Comparison of ENCODE assay signal across 8 cellular contexts in genomic region chr7:140639366-140640053, GRCh38. TPM values are rescaled to one million over a fixed set of nuclear protein-coding genes. Genes with fewer than 3 reads are reported as not detected.
A peak's percentile ranks its signal among the peaks of the same experiment; 100 is the strongest.
DNase-seq lines count a peak whose midpoint lies in the region; ATAC-seq, FAIRE-seq and TF ChIP-seq lines count a peak whose summit lies in the region.

No MANE protein-coding gene starts in this region.

- TF ChIP-seq CTCF in A673 (conservative IDR thresholded peaks at IDR 0.05; ENCODE audit: low read depth, low read length) (no peak), LNCaP clone FGC (IDR thresholded peaks at IDR 0.05; ENCODE audit: control insufficient read depth, extremely low read depth, insufficient read depth) (no peak), breast epithelium (IDR thresholded peaks at IDR 0.05) (no peak), HepG2 (CRISPR knock-in tag; IDR thresholded peaks at IDR 0.05) (no peak)

- H3K36me3 ChIP-seq in A673 (ENCODE audit: insufficient read depth, low read length, poor library complexity, severe bottlenecking) (no peaks in the 10 kb centered on the region), breast epithelium (no peaks in the 10 kb centered on the region), HepG2 (replicated peaks in 1 of 2; ENCODE audit: control insufficient read depth in 1 of 2, insufficient read depth in 2 of 2, low read length in 2 of 2) (no peaks in the 10 kb centered on the region)

- no peaks in the 10 kb centered on the region for H3K79me2 ChIP-seq in HepG2 (ENCODE audit: insufficient read depth, low read length)

- H4K20me1 ChIP-seq in HepG2 (ENCODE audit: insufficient read depth, low read length): no peaks in the 10 kb centered on the region

- H3K9ac ChIP-seq in HepG2 (ENCODE audit: insufficient read depth, low read depth, low read length): no peak overlapping the region

- in situ Hi-C loops in HepG2 (cut with HindIII; ENCODE audit: extremely low pct_ligation_motif_present, low pct_unique_long_range_greater_than_20kb): no loop called here

- no TSS peak for BruUV-seq in A673 (replicated peaks; lab: Mats Ljungman, UMichigan)
- BruUV-seq in HepG2 (replicated peaks; lab: Mats Ljungman, UMichigan): no TSS peak

- peak overlapping the region; percentile 63 for H3K4me2 ChIP-seq in HepG2 (ENCODE audit: low read depth, low read length)

- POLR2A ChIA-PET in A673 (lab: Charles Lee; ENCODE audit: low non-redundant PET): no interaction called here
- POLR2A ChIA-PET in HepG2 (lab: Yijun Ruan, JAX): no interaction called here

- ATAC-seq in HepG2 (no peak; the same call in 2 of the 3 replicates), GM21717 (IDR thresholded peaks at IDR 0.05; ENCODE audit: unreplicated experiment) (no peak), GM19023 (IDR thresholded peaks at IDR 0.05; ENCODE audit: unreplicated experiment) (no peak)

- H3K4me3 ChIP-seq in A673 (ENCODE audit: low read depth, low read length, poor library complexity, severe bottlenecking) (peak overlapping the region; percentile 46), LNCaP clone FGC (ENCODE audit: low read depth, low read length) (peak overlapping the region; percentile 35), breast epithelium (peak overlapping the region; percentile 60 to 87 (median 70)), HepG2 (replicated peaks in 1 of 3; ENCODE audit: insufficient read depth in 1 of 3, low read depth in 2 of 3, low read length in 3 of 3) (peak overlapping the region in 1 of 3 experiments; percentile 59; a peak in 1 of 6 replicates)

- H3K27ac ChIP-seq in A673 (ENCODE audit: low read depth, low read length, poor library complexity, severe bottlenecking) (no peak overlapping the region), breast epithelium (peak overlapping the region; percentile 36 to 93), HepG2 (ENCODE audit: extremely low read length, insufficient read depth, low read length) (no peak overlapping the region), temporal lobe (ENCODE audit: low read depth, low read length) (peak overlapping the region; percentile 9)

- H3K9me3 ChIP-seq in A673 (ENCODE audit: low read depth, low read length, poor library complexity, severe bottlenecking) (no peaks in the 10 kb centered on the region), breast epithelium (no peaks in the 10 kb centered on the region), HepG2 (ENCODE audit: low read length) (no peaks in the 10 kb centered on the region)

- TF ChIP-seq RAD21 in HepG2 (CRISPR knock-in tag; IDR thresholded peaks at IDR 0.05): no peak

- CTCF ChIA-PET in A673 (lab: Charles Lee) (no interaction called here), HepG2 (lab: Yijun Ruan, JAX; ENCODE audit: low intra/inter-chr PET ratio, low total read pairs) (no interaction called here)

- no peak for FAIRE-seq in HepG2 (lab: Jason Lieb, UNC)

- intact Hi-C loops in A673 (cut with micrococcal nuclease; ENCODE audit: unreplicated experiment): no loop called here
- intact Hi-C loops in breast epithelium (cut with DNase I; ENCODE audit: low total_unique reads): loop anchor here (10.0 kb wide), 1 partner anchor 1455 kb away; no protein-coding TSS in a partner anchor
- intact Hi-C loops in HepG2 (cut with micrococcal nuclease; ENCODE audit: unreplicated experiment): no loop called here

- no peak overlapping the region for H2AFZ ChIP-seq in HepG2 (ENCODE audit: low read length)

- DNase-seq in A673 (ENCODE audit: low spot score) (peak; percentile 56), LNCaP clone FGC (ENCODE audit: low read depth) (no peak), breast epithelium (ENCODE audit: low spot score in 2 of 2) (no peak), HepG2 (ENCODE audit: low spot score) (no peak), AML-193 (lab: John Stamatoyannopoulos, UW) (no peak)

- TF ChIP-seq EP300 in HepG2 (IDR thresholded peaks at IDR 0.05; ENCODE audit: low read depth in 2 of 2, low read length in 2 of 2) (no peak), HepG2 (CRISPR knock-in tag; IDR thresholded peaks at IDR 0.05; ENCODE audit: borderline replicate concordance) (no peak)

- no peak for TF ChIP-seq POLR2A in breast epithelium (IDR thresholded peaks at IDR 0.05)
- no peak for TF ChIP-seq POLR2A in HepG2 (IDR thresholded peaks at IDR 0.05; ENCODE audit: insufficient read depth in 1 of 2, low read depth in 2 of 2, low read length in 2 of 2)

- H3K27me3 ChIP-seq in A673 (replicated peaks; ENCODE audit: insufficient read depth, low read depth, low read length, poor library complexity) (peaks cover 6% of the 10 kb centered on the region), breast epithelium (peaks cover 0 to 10% of the 10 kb centered on the region in 2 donors), HepG2 (ENCODE audit: control insufficient read depth in 1 of 2, insufficient read depth in 2 of 2, low read length in 2 of 2) (peaks cover 6 to 55% of the 10 kb centered on the region in 2 experiments)

- H3K4me1 ChIP-seq in A673 (ENCODE audit: insufficient read depth, low read length, poor library complexity, severe bottlenecking): peaks cover 3% of the 10 kb centered on the region
- H3K4me1 ChIP-seq in breast epithelium: no peaks in the 10 kb centered on the region
- no peaks in the 10 kb centered on the region for H3K4me1 ChIP-seq in HepG2 (ENCODE audit: insufficient read depth, low read length)

- 41% methylated on average over 14 of the region's 15 CpGs for WGBS in HepG2 (ENCODE audit: low lambda C conversion rate)

RNA-seq across cellular contexts. Expression of gene DENND2A, which starts 1.1 kb away (rescaled TPM):
- total RNA-seq in A673 (2021) (0.49 and 0.87 TPM in 2 replicates), breast epithelium (10 to 100 TPM in 1 of 3 donors, 1 to 10 TPM in 2; 6.9 to 13.1 (median 7.6) TPM), HepG2 (2016; rRNA removed; fragmentation: Illumina TruSeq; extraction: Trizol) (not detected in 2 replicates), temporal lobe (20.7 TPM)
- 0.09 and 0.10 TPM in 2 replicates for total RNA-seq in HepG2 (2016; cell fraction: cytosol; rRNA removed; fragmentation: Illumina TruSeq; extraction: Trizol; ENCODE audit: low read depth)
- not detected in 2 replicates for total RNA-seq in HepG2 (2016; cell fraction: insoluble cytoplasmic fraction; rRNA removed; fragmentation: Illumina TruSeq; extraction: Trizol)
- not detected in 2 replicates for total RNA-seq in HepG2 (2016; cell fraction: membrane; rRNA removed; fragmentation: Illumina TruSeq; extraction: Trizol)
- not detected in 2 replicates for total RNA-seq in HepG2 (2016; cell fraction: nucleus; rRNA removed; fragmentation: Illumina TruSeq; extraction: Trizol)
- 0.12 TPM in 1 of 2 replicates, not detected in the other for polyA plus RNA-seq in HepG2 (2011; rRNA removed)
- 0.05 TPM in 1 of 2 replicates, not detected in the other for polyA plus RNA-seq in HepG2 (2011; cell fraction: cytosol; rRNA removed)
- not detected in 2 replicates for polyA plus RNA-seq in HepG2 (2011; cell fraction: nucleus; rRNA removed)
- 0.04 and 0.13 TPM in 2 replicates for polyA plus RNA-seq in HepG2 (2012)
- polyA plus RNA-seq in HepG2 (2016; cell fraction: cytosol; fragmentation: Illumina TruSeq; extraction: Trizol; ENCODE audit: low read depth): 0.02 TPM in 1 of 2 replicates, not detected in the other
- not detected in 2 replicates for polyA plus RNA-seq in HepG2 (2016; cell fraction: insoluble cytoplasmic fraction; fragmentation: Illumina TruSeq; extraction: Trizol; ENCODE audit: low read depth)
- polyA plus RNA-seq in HepG2 (2016; cell fraction: membrane; fragmentation: Illumina TruSeq; extraction: Trizol; ENCODE audit: low read depth): not detected in 2 replicates
- not detected in 2 replicates for polyA plus RNA-seq in HepG2 (2016; cell fraction: nucleus; fragmentation: Illumina TruSeq; extraction: Trizol; ENCODE audit: insufficient read depth, low read depth)
- polyA minus RNA-seq in HepG2 (2011; rRNA and poly(A)+ RNA removed; ENCODE audit: low replicate concordance): not detected in 2 replicates
- polyA minus RNA-seq in HepG2 (2011; cell fraction: cytosol; rRNA and poly(A)+ RNA removed): not detected in 2 replicates
- not detected in 2 replicates for polyA minus RNA-seq in HepG2 (2011; cell fraction: nucleus; rRNA and poly(A)+ RNA removed)

RNA-seq across cellular contexts. Expression of gene ADCK2, which starts 33.2 kb away (rescaled TPM):
- total RNA-seq in A673 (2021) (7.5 and 12.3 TPM in 2 replicates), breast epithelium (10 to 100 TPM; 21.8 to 31.9 (median 23.6) TPM), HepG2 (2016; rRNA removed; fragmentation: Illumina TruSeq; extraction: Trizol) (13.0 and 18.8 TPM in 2 replicates), temporal lobe (30.2 TPM)
- total RNA-seq in HepG2 (2016; cell fraction: cytosol; rRNA removed; fragmentation: Illumina TruSeq; extraction: Trizol; ENCODE audit: low read depth): 11.3 and 12.9 TPM in 2 replicates
- total RNA-seq in HepG2 (2016; cell fraction: insoluble cytoplasmic fraction; rRNA removed; fragmentation: Illumina TruSeq; extraction: Trizol): 12.9 and 17.0 TPM in 2 replicates
- total RNA-seq in HepG2 (2016; cell fraction: membrane; rRNA removed; fragmentation: Illumina TruSeq; extraction: Trizol): 21.8 and 27.4 TPM in 2 replicates
- 9.9 and 12.3 TPM in 2 replicates for total RNA-seq in HepG2 (2016; cell fraction: nucleus; rRNA removed; fragmentation: Illumina TruSeq; extraction: Trizol)
- polyA plus RNA-seq in HepG2 (2011; rRNA removed): 8.6 and 11.0 TPM in 2 replicates
- polyA plus RNA-seq in HepG2 (2011; cell fraction: cytosol; rRNA removed): 9.4 and 11.4 TPM in 2 replicates
- 6.0 and 7.4 TPM in 2 replicates for polyA plus RNA-seq in HepG2 (2011; cell fraction: nucleus; rRNA removed)
- polyA plus RNA-seq in HepG2 (2012): 9.1 and 12.8 TPM in 2 replicates
- polyA plus RNA-seq in HepG2 (2016; cell fraction: cytosol; fragmentation: Illumina TruSeq; extraction: Trizol; ENCODE audit: low read depth): 8.4 and 11.6 TPM in 2 replicates
- polyA plus RNA-seq in HepG2 (2016; cell fraction: insoluble cytoplasmic fraction; fragmentation: Illumina TruSeq; extraction: Trizol; ENCODE audit: low read depth): 12.7 and 13.0 TPM in 2 replicates
- polyA plus RNA-seq in HepG2 (2016; cell fraction: membrane; fragmentation: Illumina TruSeq; extraction: Trizol; ENCODE audit: low read depth): 14.0 and 16.5 TPM in 2 replicates
- 12.7 and 15.1 TPM in 2 replicates for polyA plus RNA-seq in HepG2 (2016; cell fraction: nucleus; fragmentation: Illumina TruSeq; extraction: Trizol; ENCODE audit: insufficient read depth, low read depth)
- polyA minus RNA-seq in HepG2 (2011; rRNA and poly(A)+ RNA removed; ENCODE audit: low replicate concordance): 16.6 and 21.9 TPM in 2 replicates
- polyA minus RNA-seq in HepG2 (2011; cell fraction: cytosol; rRNA and poly(A)+ RNA removed): 6.9 and 9.1 TPM in 2 replicates
- 5.5 and 6.8 TPM in 2 replicates for polyA minus RNA-seq in HepG2 (2011; cell fraction: nucleus; rRNA and poly(A)+ RNA removed)

RNA-seq across cellular contexts. Expression of gene NDUFB2, which starts 57.0 kb away (rescaled TPM):
- 180 and 192 TPM in 2 replicates for total RNA-seq in A673 (2021)
- 100 to 1,000 TPM in 2 of 3 donors, 10 to 100 TPM in 1; 85.0 to 151 (median 149) TPM for total RNA-seq in breast epithelium
- total RNA-seq in HepG2 (2016; rRNA removed; fragmentation: Illumina TruSeq; extraction: Trizol): 221 and 276 TPM in 2 replicates
- total RNA-seq in HepG2 (2016; cell fraction: cytosol; rRNA removed; fragmentation: Illumina TruSeq; extraction: Trizol; ENCODE audit: low read depth): 157 and 214 TPM in 2 replicates
- total RNA-seq in HepG2 (2016; cell fraction: insoluble cytoplasmic fraction; rRNA removed; fragmentation: Illumina TruSeq; extraction: Trizol): 236 and 320 TPM in 2 replicates
- total RNA-seq in HepG2 (2016; cell fraction: membrane; rRNA removed; fragmentation: Illumina TruSeq; extraction: Trizol): 201 and 247 TPM in 2 replicates
- total RNA-seq in HepG2 (2016; cell fraction: nucleus; rRNA removed; fragmentation: Illumina TruSeq; extraction: Trizol): 67.5 and 90.6 TPM in 2 replicates
- 191 and 206 TPM in 2 replicates for polyA plus RNA-seq in HepG2 (2011; rRNA removed)
- polyA plus RNA-seq in HepG2 (2011; cell fraction: cytosol; rRNA removed): 340 and 406 TPM in 2 replicates
- polyA plus RNA-seq in HepG2 (2011; cell fraction: nucleus; rRNA removed): 77.0 and 82.4 TPM in 2 replicates
- 92.9 and 110 TPM in 2 replicates for polyA plus RNA-seq in HepG2 (2012)
- 164 and 220 TPM in 2 replicates for polyA plus RNA-seq in HepG2 (2016; cell fraction: cytosol; fragmentation: Illumina TruSeq; extraction: Trizol; ENCODE audit: low read depth)
- polyA plus RNA-seq in HepG2 (2016; cell fraction: insoluble cytoplasmic fraction; fragmentation: Illumina TruSeq; extraction: Trizol; ENCODE audit: low read depth): 232 and 255 TPM in 2 replicates
- polyA plus RNA-seq in HepG2 (2016; cell fraction: membrane; fragmentation: Illumina TruSeq; extraction: Trizol; ENCODE audit: low read depth): 160 and 191 TPM in 2 replicates
- polyA plus RNA-seq in HepG2 (2016; cell fraction: nucleus; fragmentation: Illumina TruSeq; extraction: Trizol; ENCODE audit: insufficient read depth, low read depth): 139 and 150 TPM in 2 replicates
- polyA minus RNA-seq in HepG2 (2011; rRNA and poly(A)+ RNA removed; ENCODE audit: low replicate concordance): 49.6 and 83.1 TPM in 2 replicates
- polyA minus RNA-seq in HepG2 (2011; cell fraction: cytosol; rRNA and poly(A)+ RNA removed): 18.0 and 25.3 TPM in 2 replicates
- polyA minus RNA-seq in HepG2 (2011; cell fraction: nucleus; rRNA and poly(A)+ RNA removed): 15.2 and 16.7 TPM in 2 replicates
- total RNA-seq in temporal lobe: 38.4 TPM

Comparison
In these comparisons a context has a peak if more than half of its experiments do, and no peak if none do; other contexts are left out.
1. H3K27ac ChIP-seq: peak in breast epithelium (2 of 2) and temporal lobe (single experiment); none in A673 (single experiment) and HepG2 (single experiment).